ENCODE assay signal across 8 cellular contexts in the genomic region with DNA sequence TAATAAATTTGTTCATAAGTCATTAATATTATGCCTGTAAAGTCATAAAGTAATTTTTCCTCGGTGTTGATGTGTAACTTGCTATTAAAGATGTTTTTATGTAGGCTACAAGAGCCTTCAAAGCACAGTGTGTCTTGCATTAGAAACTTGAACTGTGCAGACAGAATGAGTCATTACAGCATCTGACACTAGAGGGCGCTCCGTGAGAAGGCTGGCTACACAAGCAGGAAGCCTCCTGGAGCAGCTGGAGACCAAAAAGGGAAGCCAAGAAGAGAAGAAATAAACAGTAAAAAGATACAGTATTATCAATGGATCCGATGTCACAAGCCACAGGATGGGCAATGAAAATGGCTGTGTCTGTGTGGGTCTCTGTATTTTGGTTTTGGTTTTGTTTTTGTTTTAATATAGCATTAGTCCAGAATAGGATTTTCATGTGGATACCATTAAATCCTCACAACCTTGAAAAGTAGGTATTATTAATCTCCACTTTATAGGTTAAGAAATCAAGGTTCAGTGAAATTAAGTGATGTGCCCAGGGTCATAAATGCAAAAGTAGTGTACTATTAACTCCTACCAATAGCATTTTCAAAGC. TPM values are rescaled to one million over a fixed set of nuclear protein-coding genes. Genes with fewer than 3 reads are reported as not detected.
DNase-seq lines count a peak whose midpoint lies in the region; ATAC-seq, FAIRE-seq and TF ChIP-seq lines count a peak whose summit lies in the region.

No MANE protein-coding gene starts in this region.

- H3K4me3 Mint-ChIP-seq in CD8-positive, alpha-beta T cell = no peak overlapping the region

- H2BK12ac ChIP-seq in H1 (ENCODE audit: low read depth, low read length) = no peak overlapping the region

- no peaks in the 10 kb centered on the region for H3K23me2 ChIP-seq in H1 (ENCODE audit: low read depth, low read length)

- H3K9me3 ChIP-seq in CD8-positive, alpha-beta T cell (ENCODE audit: low read length) = no peaks in the 10 kb centered on the region
- H3K9me3 ChIP-seq in H1 (ENCODE audit: insufficient read depth in 2 of 2, low read depth in 1 of 2, low read length in 1 of 2) = no peaks in the 10 kb centered on the region

- H3K4me2 ChIP-seq in H1 (ENCODE audit: insufficient read depth in 1 of 2, low read depth in 2 of 2, low read length in 2 of 2) = no peak overlapping the region

- H3K79me1 ChIP-seq in H1 (ENCODE audit: low read depth, low read length) = no peaks in the 10 kb centered on the region

- peak; percentile 98 for TF ChIP-seq RAD21 in H1 (IDR thresholded peaks at IDR 0.05 in 1 of 2, conservative IDR thresholded peaks at IDR 0.05 in 1 of 2; ENCODE audit: low read depth in 2 of 2, low read length in 2 of 2)

- peaks cover 2% of the 10 kb centered on the region for H3K27me3 Mint-ChIP-seq in CD8-positive, alpha-beta T cell (ENCODE audit: low read depth)

- peak; percentile 91 for TF ChIP-seq CTCF in CD8-positive, alpha-beta T cell (IDR thresholded peaks at IDR 0.05)
- TF ChIP-seq CTCF in HL-60 (IDR thresholded peaks at IDR 0.05; ENCODE audit: insufficient read depth, low read length) (peak; percentile 80), H1 (IDR thresholded peaks at IDR 0.05; ENCODE audit: control extremely low read depth in 1 of 3, insufficient read depth in 1 of 3, low read depth in 1 of 3, low read length in 3 of 3) (peak; percentile 69 to 93 (median 88))

- no peak overlapping the region for H3K9ac ChIP-seq in H1 (replicated peaks in 1 of 4; ENCODE audit: extremely low read depth in 1 of 4, low read depth in 3 of 4, low read length in 3 of 4)

- H3K36me3 ChIP-seq in CD8-positive, alpha-beta T cell (ENCODE audit: insufficient read depth, low read length) = no peaks in the 10 kb centered on the region
- no peaks in the 10 kb centered on the region for H3K36me3 ChIP-seq in H1 (ENCODE audit: control insufficient read depth in 2 of 4, insufficient read depth in 4 of 4, low read length in 3 of 4)

- no peak overlapping the region for H2BK20ac ChIP-seq in H1 (ENCODE audit: low read length)

- no peak for TF ChIP-seq EP300 in H1 (IDR thresholded peaks at IDR 0.05; ENCODE audit: borderline replicate concordance in 1 of 2, low read depth in 2 of 2, low read length in 2 of 2)

- H2BK15ac ChIP-seq in H1 (ENCODE audit: low read length) = no peak overlapping the region

- whole genome bisulfite sequencing in H1 (ENCODE audit: extremely low coverage in 1 of 2, insufficient coverage in 1 of 2, insufficient read length in 1 of 2, insufficient replicate concordance in 2 of 2, low coverage in 1 of 2, low lambda C conversion rate in 2 of 2, missing lambda C conversion rate in 1 of 2), 2 experiments = 1% methylated on average over 4 of the region's 4 CpGs; no CpG with 5 or more reads in 1 of the 2 experiments

- no peak overlapping the region for H4K91ac ChIP-seq in H1 (replicated peaks; ENCODE audit: insufficient read length, low read length)

- H4K5ac ChIP-seq in H1 (ENCODE audit: insufficient read length, low read depth, low read length) = no peak overlapping the region

- H2BK120ac ChIP-seq in H1 (replicated peaks; ENCODE audit: low read depth, low read length) = no peak overlapping the region

- no peak overlapping the region for H2BK5ac ChIP-seq in H1 (ENCODE audit: low read depth, low read length)

- no peaks in the 10 kb centered on the region for H4K20me1 ChIP-seq in H1 (replicated peaks in 1 of 2; ENCODE audit: control insufficient read depth in 1 of 2, insufficient read depth in 2 of 2, low read length in 2 of 2)

- H3K4me3 ChIP-seq in CD8-positive, alpha-beta T cell (ENCODE audit: low read depth, low read length) = no peak overlapping the region
- no peak overlapping the region for H3K4me3 ChIP-seq in HL-60 (replicated peaks; ENCODE audit: insufficient read depth, low read length)
- H3K4me3 ChIP-seq in H1 (ENCODE audit: extremely low read depth in 1 of 4, insufficient read depth in 2 of 4, low read depth in 3 of 4, low read length in 4 of 4) = no peak overlapping the region

- no peak overlapping the region for H2AK5ac ChIP-seq in H1 (ENCODE audit: low read depth, low read length)

- POLR2A ChIA-PET in CD8-positive, alpha-beta T cell (lab: Charles Lee) = interaction anchor here (1.3 kb wide), 1 partner anchor 39 kb away, joined by 4 read pairs; no protein-coding TSS in a partner anchor
- POLR2A ChIA-PET in H1 (lab: Charles Lee; ENCODE audit: partially characterized antibody) = no interaction called here

- no peaks in the 10 kb centered on the region for H3K27me3 ChIP-seq in CD8-positive, alpha-beta T cell (ENCODE audit: insufficient read depth, low read length)
- H3K27me3 ChIP-seq in HL-60 (ENCODE audit: insufficient read depth, poor library complexity, severe bottlenecking) = no peaks in the 10 kb centered on the region
- H3K27me3 ChIP-seq in H1 (replicated peaks in 1 of 4; ENCODE audit: control insufficient read depth in 3 of 4, extremely low read depth in 1 of 4, insufficient read depth in 3 of 4, low read length in 3 of 4) = no peaks in the 10 kb centered on the region; a peak in 4 of 7 replicates

- no peak overlapping the region for H3K27ac ChIP-seq in CD8-positive, alpha-beta T cell (ENCODE audit: low read depth, low read length)
- no peak overlapping the region for H3K27ac ChIP-seq in HL-60 (replicated peaks)
- no peak overlapping the region for H3K27ac ChIP-seq in H1 (ENCODE audit: low read depth, low read length)

- DNase-seq in CD8-positive, alpha-beta T cell = peak; percentile 68 to 91 (median 83)
- DNase-seq in HL-60 (ENCODE audit: low read depth in 1 of 2, low spot score in 1 of 2) = peak; percentile 86 to 94
- DNase-seq in NOMO-1 treated with DMSO at 0.1 percent for 48 hours (lab: John Stamatoyannopoulos, UW; ENCODE audit: unreplicated experiment) = peak; percentile 93
- peak; percentile 55 to 74 for DNase-seq in activated CD8-positive, alpha-beta memory T cell treated with anti-CD3 and anti-CD28 coated beads for 1 hour (ENCODE audit: extremely low read depth in 1 of 2, low read depth in 1 of 2)
- DNase-seq in H1 (ENCODE audit: low read depth in 1 of 2, low spot score in 2 of 2) = peak in 1 of 2 experiments; percentile 96
- peak; percentile 92 for DNase-seq in midbrain (lab: John Stamatoyannopoulos, UW)
- DNase-seq in stimulated activated CD8-positive, alpha-beta memory T cell treated with anti-CD3 and anti-CD28 coated beads, Interleukin-4, amount 100 ng/mL, for 24 hours (ENCODE audit: low read depth) = peak; percentile 74

- TF ChIP-seq POLR2A in H1 (IDR thresholded peaks at IDR 0.05; ENCODE audit: control extremely low read depth in 1 of 2, low read depth in 2 of 2, low read length in 2 of 2) = no peak

- no peaks in the 10 kb centered on the region for H3K79me2 ChIP-seq in H1 (ENCODE audit: control insufficient read depth in 1 of 2, insufficient read depth in 2 of 2, low read length in 2 of 2)

- no peak overlapping the region for H3K23ac ChIP-seq in H1 (ENCODE audit: insufficient read length)

- peak; percentile 93 for ATAC-seq in CD8-positive, alpha-beta T cell
- ATAC-seq in GM19438 (IDR thresholded peaks at IDR 0.05; ENCODE audit: low read depth, unreplicated experiment) = peak; percentile 83

- CTCF ChIA-PET in CD8-positive, alpha-beta T cell (lab: Charles Lee) = interaction anchor here (0.6 to 5.1 kb wide), 30 partner anchors 9 to 1693 kb away, joined by 3 to 87 read pairs (median 4); partner anchors contain the start of gene LRRC8D
- CTCF ChIA-PET in H1 (lab: Charles Lee; ENCODE audit: partially characterized antibody) = interaction anchor here (0.6 to 5.1 kb wide), 28 partner anchors 8 to 854 kb away, joined by 3 to 78 read pairs (median 4); partner anchors contain the start of genes LRRC8D and ZNF326

- no peak overlapping the region for H3K18ac ChIP-seq in H1 (ENCODE audit: extremely low read depth, low read length)

- H3K56ac ChIP-seq in H1 (replicated peaks; ENCODE audit: insufficient read length, low read depth, low read length) = no peak overlapping the region

- no peaks in the 10 kb centered on the region for H3K4me1 ChIP-seq in CD8-positive, alpha-beta T cell (ENCODE audit: insufficient read depth, low read length)
- H3K4me1 ChIP-seq in H1 (replicated peaks in 1 of 4; ENCODE audit: control insufficient read depth in 3 of 4, insufficient read depth in 4 of 4, low read length in 3 of 4) = peaks cover 6 to 22% (median 10%) of the 10 kb centered on the region in 4 experiments; a peak in 5 of 7 replicates

- no peak overlapping the region for H3K4ac ChIP-seq in H1 (replicated peaks; ENCODE audit: insufficient read length, low read depth, low read length)

- H3K27ac Mint-ChIP-seq in CD8-positive, alpha-beta T cell = no peak overlapping the region

- H3K14ac ChIP-seq in H1 (ENCODE audit: insufficient read length) = no peak overlapping the region

- H4K8ac ChIP-seq in H1 (ENCODE audit: extremely low read depth, insufficient read depth, low read length) = no peak overlapping the region

- H3K36me3 Mint-ChIP-seq in CD8-positive, alpha-beta T cell = no peaks in the 10 kb centered on the region

- no peak overlapping the region for H2AFZ ChIP-seq in H1 (ENCODE audit: low read length)

- H3K9me3 Mint-ChIP-seq in CD8-positive, alpha-beta T cell = no peaks in the 10 kb centered on the region

- no peaks in the 10 kb centered on the region for H3K4me1 Mint-ChIP-seq in CD8-positive, alpha-beta T cell (ENCODE audit: low read depth)

- FAIRE-seq in H1 (lab: Jason Lieb, UNC) = peak; percentile 87

- intact Hi-C loops in CD8-positive, alpha-beta T cell (cut with DNase I, micrococcal nuclease) = loop anchor here (1.0 to 2.0 kb wide), 5 partner anchors 16 to 183 kb away; partner anchors contain the start of gene LRRC8D (in 1 of the 2)

TF ChIP-seq in H1, 55 proteins besides CTCF, POLR2A, EP300 and RAD21:
- TF ChIP-seq JUND (IDR thresholded peaks at IDR 0.05; ENCODE audit: low read length) = peak; percentile 70
- TF ChIP-seq EGR1 (IDR thresholded peaks at IDR 0.05; ENCODE audit: borderline replicate concordance, low read depth, low read length) = no peak
- 0 out of 2 replicates have a peak, but pooled peaks have one; percentile 35 for TF ChIP-seq CREB1 (IDR thresholded peaks at IDR 0.05)
- no peak for TF ChIP-seq GABPA (IDR thresholded peaks at IDR 0.05; ENCODE audit: borderline replicate concordance, insufficient read depth, low read length)
- TF ChIP-seq YY1 (IDR thresholded peaks at IDR 0.05; ENCODE audit: low read depth, low read length) = peak; percentile 63; the same call in 1 of the 2 replicates

RNA-seq across cellular contexts. Expression of gene LRRC8D, which starts 16.1 kb away (rescaled TPM):
- total RNA-seq in CD8-positive, alpha-beta T cell = 10 to 100 TPM; 14.2 to 16.9 TPM
- total RNA-seq in H1 (2021; fragmentation: NEBNext Ultra II Directional; extraction: Animal tissue kit (Norgen Biotek cat#: 25700)) = 58.5 and 58.9 TPM in 2 replicates
- 42.0 and 49.1 TPM in 2 replicates for polyA plus RNA-seq in H1 (2011; rRNA removed)
- polyA plus RNA-seq in H1 (2011; cell fraction: cytosol; rRNA removed) = 48.4 TPM
- polyA plus RNA-seq in H1 (2011; cell fraction: nucleus; rRNA removed) = 45.7 TPM
- 29.8 to 37.9 TPM (median 34.2 TPM) in 4 replicates for polyA plus RNA-seq in H1 (2012, experiment 1 of 2)
- polyA plus RNA-seq in H1 (2012, experiment 2 of 2) = 3.1 TPM
- 44.7 TPM for polyA plus RNA-seq in H1 (2013, experiment 1 of 2)
- 50.3 TPM for polyA plus RNA-seq in H1 (2013, experiment 2 of 2)
- polyA minus RNA-seq in H1 (2011; rRNA and poly(A)+ RNA removed) = 90.4 and 90.6 TPM in 2 replicates
- 49.9 TPM for polyA minus RNA-seq in H1 (2011; cell fraction: cytosol; rRNA and poly(A)+ RNA removed)
- polyA minus RNA-seq in H1 (2011; cell fraction: nucleus; rRNA and poly(A)+ RNA removed) = 53.5 TPM
